Comparison of ENCODE assay signal across 1 cellular context in genomic region chr10:62788285-62788684, GRCh38. TPM values are rescaled to one million over a fixed set of nuclear protein-coding genes. Genes with fewer than 3 reads are reported as not detected.
"Had no signal": no experiment of that assay in that cellular context is flagged by ENCODE, and none has a peak within 500 bp of the region (broad histone marks: within the 10 kb centered on the region; RNA-seq: fewer than 3 reads in every experiment).

No MANE protein-coding gene starts in this region.

RNA-seq across cellular contexts. Expression of gene EGR2, which starts 27.9 kb away (rescaled TPM):
- total RNA-seq: SJSA1 had no signal
